In genomic region chr7:133353775-133354174, GRCh38 we compare ENCODE assay signal across 33 cellular contexts.
"Had no signal": no experiment of that assay in that cellular context is flagged by ENCODE, and none has a peak within 500 bp of the region (broad histone marks: within the 10 kb centered on the region; RNA-seq: fewer than 3 reads in every experiment).

No MANE protein-coding gene starts in this region.

- H3K27ac ChIP-seq: ascending aorta, cardiac muscle cell, RWPE1, WERI-Rb-1 had no signal

- H3K4me3 ChIP-seq: ascending aorta, cardiac muscle cell had no signal

- H3K4me1 Mint-ChIP-seq: activated naive CD4-positive, alpha-beta T cell treated with anti-CD3 and anti-CD28 coated beads, Interleukin-2, amount 10 ng/mL, durations not matched to agents 7 days and 5 days had no signal

- H3K27me3 Mint-ChIP-seq: activated CD4-positive, alpha-beta memory T cell treated with anti-CD3 and anti-CD28 coated beads, Interleukin-2, amount 10 ng/mL, durations not matched to agents 7 days and 5 days; activated CD8-positive, alpha-beta memory T cell treated with anti-CD3 and anti-CD28 coated beads, Interleukin-2, amount 10 ng/mL, durations not matched to agents 7 days and 5 days; activated naive CD4-positive, alpha-beta T cell treated with anti-CD3 and anti-CD28 coated beads, Interleukin-2, amount 10 ng/mL, durations not matched to agents 7 days and 5 days; activated naive CD8-positive, alpha-beta T cell treated with anti-CD3 and anti-CD28 coated beads for 36 hours; central memory CD8-positive, alpha-beta T cell had no signal

- H3K27ac Mint-ChIP-seq: activated CD4-positive, alpha-beta memory T cell treated with anti-CD3 and anti-CD28 coated beads, Interleukin-2, amount 10 ng/mL, durations not matched to agents 7 days and 5 days; activated CD8-positive, alpha-beta memory T cell treated with anti-CD3 and anti-CD28 coated beads, Interleukin-2, amount 10 ng/mL, durations not matched to agents 7 days and 5 days; activated naive CD4-positive, alpha-beta T cell treated with anti-CD3 and anti-CD28 coated beads, Interleukin-2, amount 10 ng/mL, durations not matched to agents 7 days and 5 days; activated naive CD8-positive, alpha-beta T cell treated with anti-CD3 and anti-CD28 coated beads for 36 hours had no signal

- H3K4me3 Mint-ChIP-seq: activated CD4-positive, alpha-beta memory T cell treated with anti-CD3 and anti-CD28 coated beads, Interleukin-2, amount 10 ng/mL, durations not matched to agents 7 days and 5 days; activated CD8-positive, alpha-beta memory T cell treated with anti-CD3 and anti-CD28 coated beads, Interleukin-2, amount 10 ng/mL, durations not matched to agents 7 days and 5 days; activated naive CD4-positive, alpha-beta T cell treated with anti-CD3 and anti-CD28 coated beads, Interleukin-2, amount 10 ng/mL, durations not matched to agents 7 days and 5 days; activated naive CD8-positive, alpha-beta T cell treated with anti-CD3 and anti-CD28 coated beads for 36 hours; central memory CD8-positive, alpha-beta T cell had no signal

- H3K36me3 ChIP-seq: ascending aorta, cardiac muscle cell, WERI-Rb-1 had no signal

- DNase-seq: activated CD4-positive, alpha-beta memory T cell treated with anti-CD3 and anti-CD28 coated beads, Interleukin-2, amount 10 ng/mL, durations not matched to agents 7 days and 5 days; activated CD4-positive, alpha-beta T cell treated with anti-CD3 and anti-CD28 coated beads for 1 hour; activated CD4-positive, alpha-beta T cell treated with anti-CD3 and anti-CD28 coated beads for 48 hours; activated CD4-positive, CD25-positive, alpha-beta regulatory T cell; activated CD8-positive, alpha-beta memory T cell treated with anti-CD3 and anti-CD28 coated beads for 24 hours; activated CD8-positive, alpha-beta memory T cell treated with anti-CD3 and anti-CD28 coated beads, Interleukin-2, amount 10 ng/mL, durations not matched to agents 7 days and 5 days; activated CD8-positive, alpha-beta memory T cell treated with anti-CD3 and anti-CD28 coated beads, Interleukin-2, amount 50 U/mL, for 48 hours; activated effector memory CD4-positive, alpha-beta T cell treated with Interleukin-2 at 50 U/mL for 16 hours; activated naive CD4-positive, alpha-beta T cell treated with anti-CD3 and anti-CD28 coated beads, Interleukin-2, amount 10 ng/mL, durations not matched to agents 7 days and 5 days; activated naive CD8-positive, alpha-beta T cell treated with anti-CD3 and anti-CD28 coated beads for 36 hours; activated T-cell treated with anti-CD3 and anti-CD28 coated beads, Interleukin-2, amount 50 U/mL, for 48 hours; amniotic stem cell; Kasumi-1; MM.1S; MV-4-11; NCI-H1092; NCI-H1436 treated with DMSO at 0.1 percent for 48 hours; NCI-H1694 treated with DMSO at 0.1 percent for 48 hours; NCI-H2029; NCI-H345; NCI-H524 treated with DMSO at 0.1 percent for 48 hours; SIG-M5; SW 1271; T-helper 1 cell; T-helper 2 cell; T-helper 9 cell; WERI-Rb-1 had no signal

- H3K27me3 ChIP-seq: ascending aorta, cardiac muscle cell had no signal

- ATAC-seq: activated CD8-positive, alpha-beta memory T cell treated with anti-CD3 and anti-CD28 coated beads, Interleukin-2, amount 10 ng/mL, durations not matched to agents 7 days and 5 days; Panc1; Right ventricle myocardium inferior had no signal
